24 cellular contexts compared by ENCODE assay signal in genomic region chr1:57036896-57037295, GRCh38.
"Had no signal": no experiment of that assay in that cellular context is flagged by ENCODE, and none has a peak within 500 bp of the region (broad histone marks: within the 10 kb centered on the region; RNA-seq: fewer than 3 reads in every experiment).

No MANE protein-coding gene starts in this region.

- H3K4me1 ChIP-seq: foreskin keratinocyte, gastroesophageal sphincter, heart left ventricle, parathyroid adenoma, sigmoid colon, stomach, thyroid gland, vagina had no signal

- DNase-seq: cortex of kidney; effector memory CD8-positive, alpha-beta T cell; foreskin keratinocyte; heart left ventricle; kidney; mucosa of descending colon; naive B cell; right cardiac atrium; sigmoid colon; stimulated activated CD4-positive, alpha-beta T cell treated with anti-CD3 and anti-CD28 coated beads, Interleukin-2, amount 100 ng/mL, for 24 hours; stimulated activated CD4-positive, alpha-beta T cell treated with anti-CD3 and anti-CD28 coated beads, Interleukin-4, amount 100 ng/mL, for 24 hours; stimulated activated naive CD4-positive, alpha-beta T cell treated with Interleukin-2 at 50 U/mL for 16 hours; stomach; thyroid gland; trophoblast cell had no signal

- ATAC-seq: effector memory CD8-positive, alpha-beta T cell; foreskin keratinocyte; gastroesophageal sphincter; heart left ventricle; left lobe of liver; mucosa of descending colon; natural killer cell treated with Interleukin-12 subunit alpha and Interleukin-12 subunit beta and Interleukin-15 and Interleukin-18, amount 100 ng/mL, for 72 hours; right cardiac atrium; stimulated activated effector memory CD8-positive, alpha-beta T cell treated with anti-CD3 and anti-CD28 coated beads, Interleukin-12 subunit alpha, Interleukin-12 subunit beta, amount 100 ng/mL, for 72 hours had no signal

- H3K9me3 ChIP-seq: gastroesophageal sphincter, heart left ventricle, mucosa of descending colon, neutrophil, sigmoid colon, stomach, thyroid gland, vagina had no signal

- H3K4me3 ChIP-seq: gastroesophageal sphincter, heart left ventricle, hepatocyte, lung, mucosa of descending colon, sigmoid colon, stomach, thyroid gland, vagina had no signal

- H3K27ac ChIP-seq: foreskin keratinocyte, gastroesophageal sphincter, heart left ventricle, hepatocyte, neutrophil, parathyroid adenoma, sigmoid colon, stomach, thyroid gland, vagina had no signal

- H3K9ac ChIP-seq: parathyroid adenoma had no signal

- H3K4me2 ChIP-seq: hepatocyte had no signal

- H3K27me3 ChIP-seq: gastroesophageal sphincter, heart left ventricle, hepatocyte, neutrophil, sigmoid colon, stomach, thyroid gland, vagina had no signal

- H2AFZ ChIP-seq: hepatocyte, parathyroid adenoma had no signal

- H3K36me3 ChIP-seq: gastroesophageal sphincter, heart left ventricle, neutrophil, sigmoid colon, stomach, thyroid gland, vagina had no signal
